Comparison of ENCODE assay signal across 20 cellular contexts in genomic region chr2:88234760-88235159, GRCh38.
A peak's percentile ranks its signal among the peaks of the same experiment; 100 is the strongest.
DNase-seq lines count a peak whose midpoint lies in the region; ATAC-seq, FAIRE-seq and TF ChIP-seq lines count a peak whose summit lies in the region.
"Had no signal": no experiment of that assay in that cellular context is flagged by ENCODE, and none has a peak within 500 bp of the region (broad histone marks: within the 10 kb centered on the region; RNA-seq: fewer than 3 reads in every experiment).

No MANE protein-coding gene starts in this region.

- BruUV-seq in K562 (replicated peaks; lab: Mats Ljungman, UMichigan) = no TSS peak

- no peaks in the 10 kb centered on the region for H3K36me3 Mint-ChIP-seq in neural progenitor cell
- H3K36me3 Mint-ChIP-seq: CD14-positive monocyte, IgD-negative memory B cell had no signal

- no peaks in the 10 kb centered on the region for H4K20me1 ChIP-seq in K562 (replicated peaks; ENCODE audit: control insufficient read depth, insufficient read depth, low read length)
- no peaks in the 10 kb centered on the region for H4K20me1 ChIP-seq in neural progenitor cell (ENCODE audit: low read depth)

- H3K27ac Mint-ChIP-seq in neural progenitor cell = peak overlapping the region; percentile 1
- H3K27ac Mint-ChIP-seq: IgD-negative memory B cell had no signal

- H3K4me3 ChIP-seq in H7 (ENCODE audit: insufficient read depth, low read depth, low read length) = no peak overlapping the region
- no peak overlapping the region for H3K4me3 ChIP-seq in K562
- H3K4me3 ChIP-seq in neural progenitor cell = no peak overlapping the region
- H3K4me3 ChIP-seq: Peyer's patch, SK-N-MC had no signal

- ATAC-seq in K562 (peak; percentile 67), left colon (no peak), HG03565 (IDR thresholded peaks at IDR 0.05; ENCODE audit: unreplicated experiment) (no peak)

- H3K4me1 ChIP-seq in K562 (replicated peaks in 1 of 2; ENCODE audit: control insufficient read depth in 2 of 2, insufficient read depth in 2 of 2, low read length in 2 of 2) (peaks cover 0 to 2% of the 10 kb centered on the region in 2 experiments; a peak in 2 of 5 replicates), neural progenitor cell (no peaks in the 10 kb centered on the region)
- H3K4me1 ChIP-seq: Peyer's patch had no signal

- no peaks in the 10 kb centered on the region for H3F3A ChIP-seq in neural progenitor cell (ENCODE audit: low read depth)

- DNase-seq in H7 (peak; percentile 39), NOMO-1 (lab: John Stamatoyannopoulos, UW; ENCODE audit: unreplicated experiment in 2 of 2) (peak; percentile 40 to 47), K562 (ENCODE audit: extremely low read depth in 1 of 4, low spot score in 3 of 4) (peak in 3 of 4 experiments; percentile 17 to 27 (median 23)), neural progenitor cell (ENCODE audit: low spot score) (no peak), GM12892 (ENCODE audit: insufficient read length) (no peak), left colon (no peak)
- DNase-seq: AML-193, DMS 273 treated with DMSO at 0.1 percent for 48 hours, GDM1, NCI-H1436 treated with DMSO at 0.1 percent for 48 hours, NCI-H510A treated with DMSO at 0.1 percent for 48 hours, NCI-H82, Peyer's patch, Right ventricle myocardium superior had no signal

- intact Hi-C loops in K562 (cut with micrococcal nuclease) (no loop called here), left colon (cut with DNase I, micrococcal nuclease) (no loop called here)

- TF ChIP-seq CTCF in K562 (IDR thresholded peaks at IDR 0.05 in 2 of 3, conservative IDR thresholded peaks at IDR 0.05 in 1 of 3; ENCODE audit: insufficient read depth in 2 of 3, low read depth in 1 of 3, low read length in 3 of 3) (no peak), neural progenitor cell (IDR thresholded peaks at IDR 0.05) (no peak)

- TF ChIP-seq POLR2A in K562 (conservative IDR thresholded peaks at IDR 0.05) (no peak), GM12892 (IDR thresholded peaks at IDR 0.05; ENCODE audit: low read depth, low read length) (no peak)

- H3K9me3 ChIP-seq in K562 (replicated peaks; ENCODE audit: control insufficient read depth, insufficient read depth, low read depth, low read length) (no peaks in the 10 kb centered on the region), neural progenitor cell (ENCODE audit: low read depth) (no peaks in the 10 kb centered on the region)
- H3K9me3 ChIP-seq: Peyer's patch had no signal

- H3K4me1 Mint-ChIP-seq in neural progenitor cell = peaks cover 2% of the 10 kb centered on the region
- H3K4me1 Mint-ChIP-seq: IgD-negative memory B cell had no signal

- no peak overlapping the region for H3K4me3 Mint-ChIP-seq in neural progenitor cell
- H3K4me3 Mint-ChIP-seq: CD14-positive monocyte, IgD-negative memory B cell had no signal

- CTCF ChIA-PET in K562 (lab: Yijun Ruan, JAX; ENCODE audit: low intra/inter-chr PET ratio) = no interaction called here

- no peak for TF ChIP-seq EP300 in K562 (IDR thresholded peaks at IDR 0.05; ENCODE audit: low read length)

- no peaks in the 10 kb centered on the region for H3K36me3 ChIP-seq in H7 (replicated peaks; ENCODE audit: control insufficient read depth, insufficient read depth, low read length)
- no peaks in the 10 kb centered on the region for H3K36me3 ChIP-seq in K562 (ENCODE audit: control insufficient read depth, insufficient read depth, low read length)
- H3K36me3 ChIP-seq in neural progenitor cell = peaks cover 3% of the 10 kb centered on the region
- H3K36me3 ChIP-seq: Peyer's patch had no signal

- no peak overlapping the region for H3K27ac ChIP-seq in K562 (ENCODE audit: extremely low read depth, low read depth, low read length)
- H3K27ac ChIP-seq in neural progenitor cell = no peak overlapping the region
- H3K27ac ChIP-seq: Peyer's patch, SK-N-MC had no signal

- H3K9me3 Mint-ChIP-seq in neural progenitor cell = peaks cover 10% of the 10 kb centered on the region

- H3K27me3 Mint-ChIP-seq in neural progenitor cell (ENCODE audit: insufficient read depth, low read depth) = no peaks in the 10 kb centered on the region

- H3K9ac ChIP-seq in K562 (ENCODE audit: insufficient read depth in 1 of 2, low read depth in 2 of 2, low read length in 2 of 2) = peak overlapping the region in 1 of 2 experiments; percentile 41; a peak in 1 of 4 replicates
- no peak overlapping the region for H3K9ac ChIP-seq in neural progenitor cell

- H2AFZ ChIP-seq in K562 (ENCODE audit: low read depth, low read length) (no peak overlapping the region), neural progenitor cell (replicated peaks) (no peak overlapping the region)

- in situ Hi-C loops in K562 (cut with MboI) = no loop called here

- no peaks in the 10 kb centered on the region for H3K9me1 ChIP-seq in K562 (ENCODE audit: control insufficient read depth, insufficient read depth, low read length)

- FAIRE-seq in K562 (lab: Jason Lieb, UNC) (no peak), GM12892 (lab: Jason Lieb, UNC) (no peak)
- FAIRE-seq: GM12891, H54 had no signal

- H3K4me2 ChIP-seq in K562 (ENCODE audit: insufficient read depth, low read length) (no peak overlapping the region), neural progenitor cell (no peak overlapping the region)

- 0% methylated on average over 4 of the region's 4 CpGs for WGBS in K562 (ENCODE audit: insufficient coverage, low coverage, missing lambda C conversion rate)

- no peaks in the 10 kb centered on the region for H3K27me3 ChIP-seq in H7 (ENCODE audit: control insufficient read depth, insufficient read depth, low read length)
- peaks cover 0 to 8% of the 10 kb centered on the region in 2 experiments; a peak in 2 of 5 replicates for H3K27me3 ChIP-seq in K562 (ENCODE audit: control insufficient read depth in 2 of 2, insufficient read depth in 2 of 2, low read length in 2 of 2)
- H3K27me3 ChIP-seq in neural progenitor cell = no peaks in the 10 kb centered on the region
- H3K27me3 ChIP-seq: Peyer's patch had no signal

- no peak for TF ChIP-seq RAD21 in K562 (CRISPR knock-in tag; conservative IDR thresholded peaks at IDR 0.05 in 1 of 2, IDR thresholded peaks at IDR 0.05 in 1 of 2)

- H3K79me2 ChIP-seq in K562 (ENCODE audit: control insufficient read depth, insufficient read depth, low read length) = no peaks in the 10 kb centered on the region
- H3K79me2 ChIP-seq in neural progenitor cell (ENCODE audit: low read depth) = no peaks in the 10 kb centered on the region

- POLR2A ChIA-PET in K562 (lab: Yijun Ruan, JAX) = no interaction called here

TF ChIP-seq in K562, 482 proteins besides CTCF, POLR2A, EP300 and RAD21:
- TF ChIP-seq ZNF133 (CRISPR knock-in tag; IDR thresholded peaks at IDR 0.05) = no peak
- no peak for TF ChIP-seq ATF7 (IDR thresholded peaks at IDR 0.05)
- TF ChIP-seq POLR3G (IDR thresholded peaks at IDR 0.05; ENCODE audit: extremely low read depth, insufficient read length, insufficient replicate concordance) = no peak
- TF ChIP-seq ETV5 (CRISPR knock-in tag; IDR thresholded peaks at IDR 0.05; ENCODE audit: low read depth) = no peak
- TF ChIP-seq RNF219 (CRISPR knock-in tag; IDR thresholded peaks at IDR 0.05) = no peak
- TF ChIP-seq HMGXB4 (CRISPR knock-in tag; IDR thresholded peaks at IDR 0.05) = no peak
- no peak for TF ChIP-seq TCF15 (CRISPR knock-in tag; IDR thresholded peaks at IDR 0.05)
- no peak for TF ChIP-seq SMAD1 (IDR thresholded peaks at IDR 0.05; ENCODE audit: low read depth, low read length, partially characterized antibody)
TF ChIP-seq in K562: peak in this region for 0.

Comparison
In these comparisons a context has a peak if more than half of its experiments do, and no peak if none do; other contexts are left out.
1. DNase-seq: peak in H7 (single experiment), NOMO-1 (2 of 2) and K562 (3 of 4); none in neural progenitor cell (single experiment), GM12892 (single experiment) and left colon (0 of 2).